Comparison of ENCODE assay signal across 10 cellular contexts in genomic region chr3:186746008-186746407, GRCh38. TPM values are rescaled to one million over a fixed set of nuclear protein-coding genes. Genes with fewer than 3 reads are reported as not detected.
DNase-seq lines count a peak whose midpoint lies in the region; ATAC-seq, FAIRE-seq and TF ChIP-seq lines count a peak whose summit lies in the region.
"Had no signal": no experiment of that assay in that cellular context is flagged by ENCODE, and none has a peak within 500 bp of the region (broad histone marks: within the 10 kb centered on the region; RNA-seq: fewer than 3 reads in every experiment).

No MANE protein-coding gene starts in this region.

- intact Hi-C loops in pancreas (cut with DNase I) (no loop called here), sigmoid colon (cut with DNase I) (no loop called here)

- H3K4me1 ChIP-seq in pancreas (peaks cover 0 to 19% (median 14%) of the 10 kb centered on the region in 3 donors), sigmoid colon (no peaks in the 10 kb centered on the region)

- no peaks in the 10 kb centered on the region for H3K27me3 ChIP-seq in pancreas
- no peaks in the 10 kb centered on the region for H3K27me3 ChIP-seq in sigmoid colon

- TF ChIP-seq CTCF in GM12865 (IDR thresholded peaks at IDR 0.05; ENCODE audit: insufficient read depth, low read depth, low read length, missing control alignments) (no peak), fibroblast of villous mesenchyme (IDR thresholded peaks at IDR 0.05; ENCODE audit: insufficient read depth, low read depth, low read length) (no peak), pancreas (IDR thresholded peaks at IDR 0.05) (no peak), sigmoid colon (IDR thresholded peaks at IDR 0.05) (no peak)

- no peak for FAIRE-seq in pancreas (lab: Jason Lieb, UNC)

- peak; percentile 51 to 86 (median 84) for ATAC-seq in pancreas
- no peak for ATAC-seq in GM18511 (IDR thresholded peaks at IDR 0.05; ENCODE audit: unreplicated experiment)
- ATAC-seq in GM18870 (IDR thresholded peaks at IDR 0.05; ENCODE audit: unreplicated experiment), result no peak

- WGBS in pancreas, 2 donors, result 40 to 42% methylated on average over 10 of the region's 10 CpGs
- WGBS in sigmoid colon, 2 donors, result 7 to 21% methylated on average over 10 of the region's 10 CpGs

- DNase-seq in GM12865 (ENCODE audit: low read depth) (peak; percentile 12), RPMI8226 (peak; percentile 33), fibroblast of villous mesenchyme (ENCODE audit: low read depth) (peak; percentile 68), pancreas (peak in 3 of 6 donors; percentile 23 to 34 (median 28)), NCI-H2081 (lab: John Stamatoyannopoulos, UW) (no peak), sigmoid colon (no peak)

- H3K27ac ChIP-seq in pancreas (peak overlapping the region in 1 of 4 donors; percentile 4), sigmoid colon (no peak overlapping the region)

- no peaks in the 10 kb centered on the region for H3K9me3 ChIP-seq in pancreas
- no peaks in the 10 kb centered on the region for H3K9me3 ChIP-seq in sigmoid colon

- H3K36me3 ChIP-seq in pancreas (no peaks in the 10 kb centered on the region), sigmoid colon (no peaks in the 10 kb centered on the region)

- no peak overlapping the region for H3K4me3 ChIP-seq in GM12865 (ENCODE audit: low read depth, low read length)
- H3K4me3 ChIP-seq in fibroblast of villous mesenchyme (ENCODE audit: low read depth, low read length), result no peak overlapping the region
- no peak overlapping the region for H3K4me3 ChIP-seq in pancreas
- no peak overlapping the region for H3K4me3 ChIP-seq in sigmoid colon

- no peak for TF ChIP-seq EP300 in sigmoid colon (IDR thresholded peaks at IDR 0.05)

- TF ChIP-seq POLR2A in sigmoid colon (IDR thresholded peaks at IDR 0.05), result no peak

RNA-seq across cellular contexts. Expression of gene KNG1, which starts 28.8 kb away (rescaled TPM):
- not detected in 2 replicates for total RNA-seq in fibroblast of villous mesenchyme
- total RNA-seq in pancreas, result under 1 TPM in 2 of 6 donors, not detected in 4; 0.09 to 0.51 TPM
- polyA plus RNA-seq in pancreas, result under 1 TPM in 1 of 2 donors, not detected in 1; 0.14 TPM
- total RNA-seq in sigmoid colon, result not detected
- polyA plus RNA-seq in sigmoid colon, result 1 to 10 TPM in 1 of 3 donors, under 1 TPM in 1, not detected in 1; 0.35 to 1.2 TPM
- polyA plus RNA-seq: esophagus, IgD-negative memory B cell had no signal

RNA-seq across cellular contexts. Expression of gene EIF4A2, which starts 37.4 kb away (rescaled TPM):
- total RNA-seq in fibroblast of villous mesenchyme (319 and 691 TPM in 2 replicates), pancreas (100 to 1,000 TPM; 209 to 308 (median 242) TPM), sigmoid colon (1,000 to 10,000 TPM in 1 of 4 donors, 100 to 1,000 TPM in 3; 632 to 1,010 (median 767) TPM)
- polyA plus RNA-seq in pancreas (100 to 1,000 TPM; 276 to 402 TPM), sigmoid colon (100 to 1,000 TPM; 305 to 428 (median 372) TPM)

Comparison
In these comparisons a context has a peak if more than half of its experiments do, and no peak if none do; other contexts are left out.
1. DNase-seq: peak in GM12865 (single experiment), RPMI8226 (single experiment) and fibroblast of villous mesenchyme (single experiment); none in NCI-H2081 (0 of 2) and sigmoid colon (single experiment).
2. ATAC-seq: peak in pancreas (4 of 4); none in GM18511 (single experiment) and GM18870 (single experiment).